Comparison of ENCODE assay signal across 2 cellular contexts in the genomic region with DNA sequence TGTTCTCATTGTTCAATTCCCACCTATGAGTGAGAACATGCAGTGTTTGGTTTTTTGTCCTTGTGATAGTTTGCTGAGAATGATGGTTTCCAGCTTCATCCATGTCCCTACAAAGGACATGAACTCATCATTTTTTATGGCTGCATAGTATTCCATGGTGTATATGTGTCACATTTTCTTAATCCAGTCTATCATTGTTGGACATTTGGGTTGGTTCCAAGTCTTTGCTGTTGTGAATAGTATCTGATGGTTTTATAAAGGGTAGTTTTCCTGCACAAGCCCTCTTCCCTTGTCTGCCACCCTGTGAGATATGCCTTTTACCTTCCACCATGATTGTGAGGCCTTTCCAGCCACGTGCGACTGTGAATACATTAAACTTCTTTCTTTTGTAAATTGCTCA. TPM values are rescaled to one million over a fixed set of nuclear protein-coding genes. Genes with fewer than 3 reads are reported as not detected.
"Had no signal": no experiment of that assay in that cellular context is flagged by ENCODE, and none has a peak within 500 bp of the region (broad histone marks: within the 10 kb centered on the region; RNA-seq: fewer than 3 reads in every experiment).

No MANE protein-coding gene starts in this region.

RNA-seq across cellular contexts. Expression of gene ST8SIA6, which starts 17.8 kb away (rescaled TPM):
- total RNA-seq: fibroblast of villous mesenchyme had no signal
- polyA plus RNA-seq: foreskin keratinocyte had no signal
